In genomic region chr17:42337442-42337841, GRCh38 we compare ENCODE assay signal across 9 cellular contexts. TPM values are rescaled to one million over a fixed set of nuclear protein-coding genes. Genes with fewer than 3 reads are reported as not detected.
A peak's percentile ranks its signal among the peaks of the same experiment; 100 is the strongest.
DNase-seq lines count a peak whose midpoint lies in the region; ATAC-seq and TF ChIP-seq lines count a peak whose summit lies in the region.
"Had no signal": no experiment of that assay in that cellular context is flagged by ENCODE, and none has a peak within 500 bp of the region (broad histone marks: within the 10 kb centered on the region; RNA-seq: fewer than 3 reads in every experiment).

No MANE protein-coding gene starts in this region.

- TF ChIP-seq CTCF in osteoblast (IDR thresholded peaks at IDR 0.05; ENCODE audit: extremely low read depth, low read depth, low read length), result no peak

- peak overlapping the region; percentile 63 for H3K27ac ChIP-seq in CD4-positive, alpha-beta memory T cell (ENCODE audit: low read depth, low read length)
- peak overlapping the region; percentile 61 for H3K27ac ChIP-seq in osteoblast (ENCODE audit: low read depth, low read length)

- H3K36me3 ChIP-seq in CD4-positive, alpha-beta memory T cell (ENCODE audit: insufficient read depth, low read length), result peaks cover 44% of the 10 kb centered on the region
- H3K36me3 ChIP-seq in osteoblast (ENCODE audit: insufficient read depth, low read length), result peaks cover 75% of the 10 kb centered on the region

- H3K36me3 Mint-ChIP-seq in CD4-positive, alpha-beta memory T cell, result peaks cover 52 to 62% of the 10 kb centered on the region in 2 donors

- H3K4me3 Mint-ChIP-seq in CD4-positive, alpha-beta memory T cell, result peak overlapping the region; percentile 59 to 89 (median 69)

- no peaks in the 10 kb centered on the region for H3K9me3 ChIP-seq in CD4-positive, alpha-beta memory T cell (ENCODE audit: control insufficient read depth in 1 of 2, low read length in 2 of 2)
- no peaks in the 10 kb centered on the region for H3K9me3 ChIP-seq in osteoblast (ENCODE audit: low read depth, low read length)

- DNase-seq in CD4-positive, alpha-beta memory T cell, result peak; percentile 73 to 87 (median 82)
- DNase-seq in activated T-cell treated with anti-CD3 and anti-CD28 coated beads for 48 hours (ENCODE audit: low read depth), result peak; percentile 73
- DNase-seq in osteoblast (ENCODE audit: insufficient read length, low spot score, missing footprints), result peak; percentile 75
- no peak for DNase-seq in left colon
- no peak for DNase-seq in NCI-H1092 treated with DMSO at 0.1 percent for 48 hours (lab: John Stamatoyannopoulos, UW)
- DNase-seq in germinal center (ENCODE audit: low spot score), result no peak
- DNase-seq: GF-D8 had no signal

- peaks cover 19% of the 10 kb centered on the region for H4K20me1 ChIP-seq in osteoblast (ENCODE audit: insufficient read depth, low read length)

- CTCF ChIA-PET in CD4-positive, alpha-beta memory T cell (lab: Charles Lee; ENCODE audit: partially characterized antibody), result interaction anchor here (0.6 to 2.4 kb wide), 7 partner anchors 13 to 68 kb away, joined by 3 to 7 read pairs (median 3); partner anchors contain the start of gene STAT3

- peaks cover 54% of the 10 kb centered on the region for H3K4me1 ChIP-seq in CD4-positive, alpha-beta memory T cell (ENCODE audit: insufficient read depth, low read length)
- H3K4me1 ChIP-seq in osteoblast (ENCODE audit: insufficient read depth, low read length), result peaks cover 14% of the 10 kb centered on the region

- H3K27me3 Mint-ChIP-seq in CD4-positive, alpha-beta memory T cell, result no peaks in the 10 kb centered on the region

- H3K4me1 Mint-ChIP-seq in CD4-positive, alpha-beta memory T cell, result peaks cover 29 to 56% (median 39%) of the 10 kb centered on the region in 4 donors

- H2AFZ ChIP-seq in osteoblast (ENCODE audit: low read length), result no peak overlapping the region

- peak; percentile 61 for ATAC-seq in HG02885 (IDR thresholded peaks at IDR 0.05; ENCODE audit: poor library complexity, unreplicated experiment)
- no peak for ATAC-seq in left colon
- ATAC-seq in HG02938 (IDR thresholded peaks at IDR 0.05; ENCODE audit: unreplicated experiment), result no peak

- H3K27ac Mint-ChIP-seq in CD4-positive, alpha-beta memory T cell, result peak overlapping the region; percentile 77 to 98 (median 95)

- no peak overlapping the region for H3K4me3 ChIP-seq in CD4-positive, alpha-beta memory T cell (ENCODE audit: low read length in 2 of 2)
- H3K4me3 ChIP-seq in osteoblast (ENCODE audit: insufficient read depth, low read length), result no peak overlapping the region

- H3K9me3 Mint-ChIP-seq in CD4-positive, alpha-beta memory T cell, result no peaks in the 10 kb centered on the region

- POLR2A ChIA-PET in CD4-positive, alpha-beta memory T cell (lab: Charles Lee; ENCODE audit: partially characterized antibody), result interaction anchor here (0.9 to 1.7 kb wide), 7 partner anchors 21 to 69 kb away, joined by 3 to 29 read pairs (median 4); partner anchors contain the start of gene STAT3

- intact Hi-C loops in CD4-positive, alpha-beta memory T cell (cut with micrococcal nuclease), result loop anchor here (1.0 kb wide), 1 partner anchor 51 kb away; the partner anchor contains the start of gene STAT3
- intact Hi-C loops in left colon (cut with DNase I, micrococcal nuclease), result no loop called here

- no peak overlapping the region for H3K4me2 ChIP-seq in osteoblast (ENCODE audit: insufficient read depth, low read length)

- peaks cover 13% of the 10 kb centered on the region for H3K79me2 ChIP-seq in osteoblast (ENCODE audit: insufficient read depth, low read length)

- H3K27me3 ChIP-seq in CD4-positive, alpha-beta memory T cell (ENCODE audit: insufficient read depth, low read length), result no peaks in the 10 kb centered on the region
- H3K27me3 ChIP-seq in osteoblast (ENCODE audit: insufficient read depth, low read length), result no peaks in the 10 kb centered on the region

RNA-seq across cellular contexts. Expression of gene STAT5A, which starts 49.1 kb away (rescaled TPM):
- total RNA-seq in CD4-positive, alpha-beta memory T cell, result 100 to 1,000 TPM; 130 to 133 TPM
- 10 to 100 TPM; 66.7 to 94.6 TPM for polyA plus RNA-seq in CD4-positive, alpha-beta memory T cell
- total RNA-seq in osteoblast (35.5 and 38.6 TPM in 2 replicates), left colon (10 to 100 TPM; 19.8 to 28.1 TPM)

RNA-seq across cellular contexts. Expression of gene STAT3, which starts 50.8 kb away (rescaled TPM):
- 100 to 1,000 TPM; 129 to 131 TPM for total RNA-seq in CD4-positive, alpha-beta memory T cell
- 100 to 1,000 TPM; 103 to 147 TPM for polyA plus RNA-seq in CD4-positive, alpha-beta memory T cell
- total RNA-seq in osteoblast (197 and 206 TPM in 2 replicates), left colon (100 to 1,000 TPM; 150 to 212 TPM)

Comparison
In these comparisons a context has a peak if more than half of its experiments do, and no peak if none do; other contexts are left out.
1. DNase-seq: peak in CD4-positive, alpha-beta memory T cell (5 of 5), activated T-cell treated with anti-CD3 and anti-CD28 coated beads for 48 hours (single experiment) and osteoblast (single experiment); none in left colon (0 of 2), NCI-H1092 treated with DMSO at 0.1 percent for 48 hours (single experiment) and germinal center (single experiment).